Comparison of ENCODE assay signal across 20 cellular contexts in the genomic region with DNA sequence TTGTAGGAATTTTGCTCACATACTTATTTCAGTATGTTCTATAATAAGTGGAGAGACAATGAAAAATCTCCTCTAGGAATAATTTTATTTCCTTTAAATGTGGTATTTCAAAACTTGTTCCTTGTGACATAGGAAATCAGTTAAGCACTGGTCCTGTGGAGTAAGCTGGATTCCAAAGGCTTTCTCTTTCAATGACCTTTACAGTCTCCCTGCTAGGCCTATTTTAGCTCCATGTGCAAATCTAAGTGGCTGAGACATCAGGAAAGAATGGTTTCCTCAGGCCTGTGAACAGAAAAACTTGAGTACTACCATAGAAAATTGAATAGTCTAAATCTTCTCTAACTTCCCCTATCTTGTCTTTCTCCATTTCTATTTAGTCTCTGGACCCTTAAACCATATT.
"Had no signal": no experiment of that assay in that cellular context is flagged by ENCODE, and none has a peak within 500 bp of the region (broad histone marks: within the 10 kb centered on the region; RNA-seq: fewer than 3 reads in every experiment).

No MANE protein-coding gene starts in this region.

- H3K36me3 Mint-ChIP-seq: activated naive CD4-positive, alpha-beta T cell treated with anti-CD3 and anti-CD28 coated beads, Interleukin-2, amount 10 ng/mL, durations not matched to agents 7 days and 5 days; stimulated activated memory B cell treated with anti-CD40 and anti-IgM and Interleukin-4, amounts not matched to agents 10 μg/mL and 1 μg/mL and 100 μg/mL, for 72 hours had no signal

- H3K36me3 ChIP-seq: cardiac muscle cell, esophagus squamous epithelium, spleen, WERI-Rb-1 had no signal

- H3K27ac ChIP-seq: cardiac muscle cell, esophagus squamous epithelium, parathyroid adenoma, spleen, WERI-Rb-1 had no signal

- H3K4me3 Mint-ChIP-seq: activated naive CD4-positive, alpha-beta T cell treated with anti-CD3 and anti-CD28 coated beads, Interleukin-2, amount 10 ng/mL, durations not matched to agents 7 days and 5 days; immature natural killer cell; naive thymus-derived CD8-positive, alpha-beta T cell; stimulated activated memory B cell treated with anti-CD40 and anti-IgM and Interleukin-4, amounts not matched to agents 10 μg/mL and 1 μg/mL and 100 μg/mL, for 72 hours; T-helper 17 cell had no signal

- H3K9ac ChIP-seq: parathyroid adenoma had no signal

- H3K4me3 ChIP-seq: cardiac muscle cell, esophagus squamous epithelium, spleen had no signal

- DNase-seq: activated CD4-positive, alpha-beta T cell treated with anti-CD3 and anti-CD28 coated beads for 1 hour; activated CD8-positive, alpha-beta memory T cell treated with anti-CD3 and anti-CD28 coated beads for 24 hours; activated CD8-positive, alpha-beta memory T cell treated with anti-CD3 and anti-CD28 coated beads, Interleukin-2, amount 50 U/mL, for 48 hours; activated effector memory CD4-positive, alpha-beta T cell treated with Interleukin-2 at 50 U/mL for 16 hours; activated naive CD4-positive, alpha-beta T cell treated with anti-CD3 and anti-CD28 coated beads, Interleukin-2, amount 10 ng/mL, durations not matched to agents 7 days and 5 days; activated T-cell treated with anti-CD3 and anti-CD28 coated beads, Interleukin-2, amount 50 U/mL, for 48 hours; dermis blood vessel endothelial cell; effector memory CD4-positive, alpha-beta T cell; esophagus squamous epithelium; immature natural killer cell; mesendoderm; naive thymus-derived CD8-positive, alpha-beta T cell; spleen; stimulated activated CD4-positive, alpha-beta T cell treated with anti-CD3 and anti-CD28 coated beads, Interleukin-4, amount 100 ng/mL, for 4 hours; T-helper 17 cell; WERI-Rb-1 had no signal

- ATAC-seq: naive thymus-derived CD8-positive, alpha-beta T cell; sciatic nerve; stimulated activated memory B cell treated with anti-CD40 and anti-IgM and Interleukin-4, amounts not matched to agents 10 μg/mL and 1 μg/mL and 100 μg/mL, for 72 hours; T-helper 17 cell had no signal

- H3K4me1 ChIP-seq: esophagus squamous epithelium, parathyroid adenoma, spleen had no signal

- H3K9me3 ChIP-seq: esophagus squamous epithelium had no signal

- H3K79me2 ChIP-seq: parathyroid adenoma had no signal

- H3K27ac Mint-ChIP-seq: activated naive CD4-positive, alpha-beta T cell treated with anti-CD3 and anti-CD28 coated beads, Interleukin-2, amount 10 ng/mL, durations not matched to agents 7 days and 5 days; immature natural killer cell; naive thymus-derived CD8-positive, alpha-beta T cell; stimulated activated memory B cell treated with anti-CD40 and anti-IgM and Interleukin-4, amounts not matched to agents 10 μg/mL and 1 μg/mL and 100 μg/mL, for 72 hours; T-helper 17 cell had no signal

- H3K27me3 ChIP-seq: cardiac muscle cell, esophagus squamous epithelium, spleen had no signal

- H3K4me1 Mint-ChIP-seq: activated naive CD4-positive, alpha-beta T cell treated with anti-CD3 and anti-CD28 coated beads, Interleukin-2, amount 10 ng/mL, durations not matched to agents 7 days and 5 days; immature natural killer cell; naive thymus-derived CD8-positive, alpha-beta T cell; stimulated activated memory B cell treated with anti-CD40 and anti-IgM and Interleukin-4, amounts not matched to agents 10 μg/mL and 1 μg/mL and 100 μg/mL, for 72 hours; T-helper 17 cell had no signal

- H2AFZ ChIP-seq: parathyroid adenoma had no signal

- H3K9me3 Mint-ChIP-seq: activated naive CD4-positive, alpha-beta T cell treated with anti-CD3 and anti-CD28 coated beads, Interleukin-2, amount 10 ng/mL, durations not matched to agents 7 days and 5 days had no signal

- H3K27me3 Mint-ChIP-seq: activated naive CD4-positive, alpha-beta T cell treated with anti-CD3 and anti-CD28 coated beads, Interleukin-2, amount 10 ng/mL, durations not matched to agents 7 days and 5 days; stimulated activated memory B cell treated with anti-CD40 and anti-IgM and Interleukin-4, amounts not matched to agents 10 μg/mL and 1 μg/mL and 100 μg/mL, for 72 hours; T-helper 17 cell had no signal
